In the genomic region with DNA sequence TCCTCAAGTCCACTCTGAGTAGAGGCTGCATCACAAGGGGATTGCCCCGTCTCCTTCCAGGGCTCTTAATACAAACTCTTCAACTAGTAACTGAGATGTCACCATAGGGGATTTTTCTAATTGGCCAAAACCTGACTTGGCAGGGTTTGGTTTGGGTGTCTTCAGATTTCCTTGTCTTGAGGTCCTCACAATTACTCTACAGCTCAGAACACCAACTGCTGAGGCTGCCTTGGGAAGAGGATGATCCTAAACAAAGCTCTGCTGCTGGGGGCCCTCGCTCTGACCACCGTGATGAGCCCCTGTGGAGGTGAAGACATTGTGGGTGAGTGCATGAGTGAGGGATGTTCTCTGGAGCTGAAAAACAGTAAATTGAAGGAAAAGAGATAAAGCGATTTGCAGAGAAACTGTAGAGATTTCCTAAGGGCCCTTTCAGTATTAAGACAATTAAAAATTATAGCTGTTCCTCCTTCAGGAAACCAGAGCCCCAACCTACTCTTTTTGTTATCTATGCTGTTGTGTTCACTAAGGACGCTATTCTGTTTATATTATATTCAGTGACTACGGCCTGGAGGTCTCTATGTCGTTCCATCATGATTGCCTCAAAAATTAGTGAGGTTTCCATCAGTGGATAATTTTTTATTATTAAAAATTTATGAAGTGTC, we compare ENCODE assay signal across 9 cellular contexts. TPM values are rescaled to one million over a fixed set of nuclear protein-coding genes. Genes with fewer than 3 reads are reported as not detected.
DNase-seq lines count a peak whose midpoint lies in the region; ATAC-seq, FAIRE-seq and TF ChIP-seq lines count a peak whose summit lies in the region.
"Had no signal": no experiment of that assay in that cellular context is flagged by ENCODE, and none has a peak within 500 bp of the region (broad histone marks: within the 10 kb centered on the region; RNA-seq: fewer than 3 reads in every experiment).

A gene (plus strand): TSS at position 188 of the 662 bp plus-strand sequence. CDS start 53 bp downstream, at position 241.

- H2BK5ac ChIP-seq in H1 (ENCODE audit: low read depth, low read length): no peak within 1 kb of the TSS

- no peak within 1 kb of the TSS for H2BK20ac ChIP-seq in H1 (ENCODE audit: low read length)

- FAIRE-seq in HepG2 (lab: Jason Lieb, UNC) (no peak), H1 (lab: Jason Lieb, UNC) (no peak), frontal cortex (lab: Jason Lieb, UNC) (no peak)

- H3K4me3 ChIP-seq in right lobe of liver (peak within 1 kb of the TSS in 1 of 3 donors; percentile 19), HepG2 (replicated peaks in 1 of 3; ENCODE audit: insufficient read depth in 1 of 3, low read depth in 2 of 3, low read length in 3 of 3) (no peak within 1 kb of the TSS), H1 (ENCODE audit: extremely low read depth in 1 of 4, insufficient read depth in 2 of 4, low read depth in 3 of 4, low read length in 4 of 4) (no peak within 1 kb of the TSS), aorta (ENCODE audit: low read length in 2 of 2) (no peak within 1 kb of the TSS)

- no peaks in the 10 kb centered on the region for H3K27me3 ChIP-seq in right lobe of liver
- H3K27me3 ChIP-seq in HepG2 (ENCODE audit: control insufficient read depth in 1 of 2, insufficient read depth in 2 of 2, low read length in 2 of 2): peaks cover 2 to 4% of the 10 kb centered on the region in 2 experiments; a peak in 2 of 5 replicates
- no peaks in the 10 kb centered on the region for H3K27me3 ChIP-seq in H1 (replicated peaks in 1 of 4; ENCODE audit: control insufficient read depth in 3 of 4, extremely low read depth in 1 of 4, insufficient read depth in 3 of 4, low read length in 3 of 4)
- no peaks in the 10 kb centered on the region for H3K27me3 ChIP-seq in aorta (ENCODE audit: control insufficient read depth in 1 of 2, insufficient read depth in 2 of 2, low read length in 1 of 2)

- ATAC-seq in right lobe of liver: peak; percentile 65 to 88 (median 74)
- ATAC-seq in HepG2: no peak
- ATAC-seq in HG03139 (IDR thresholded peaks at IDR 0.05; ENCODE audit: unreplicated experiment): peak; percentile 53
- no peak for ATAC-seq in aorta (ENCODE audit: low FRiP score)
- no peak for ATAC-seq in GM18858 (IDR thresholded peaks at IDR 0.05; ENCODE audit: unreplicated experiment)

- no peak for TF ChIP-seq RAD21 in HepG2 (CRISPR knock-in tag; IDR thresholded peaks at IDR 0.05)
- no peak for TF ChIP-seq RAD21 in H1 (IDR thresholded peaks at IDR 0.05 in 1 of 2, conservative IDR thresholded peaks at IDR 0.05 in 1 of 2; ENCODE audit: low read depth in 2 of 2, low read length in 2 of 2)

- no peak within 1 kb of the TSS for H3K18ac ChIP-seq in H1 (ENCODE audit: extremely low read depth, low read length)

- H4K20me1 ChIP-seq in HepG2 (ENCODE audit: insufficient read depth, low read length) (no peaks in the 10 kb centered on the region), H1 (replicated peaks in 1 of 2; ENCODE audit: control insufficient read depth in 1 of 2, insufficient read depth in 2 of 2, low read length in 2 of 2) (no peaks in the 10 kb centered on the region)

- no peak within 1 kb of the TSS for H3K56ac ChIP-seq in H1 (replicated peaks; ENCODE audit: insufficient read length, low read depth, low read length)

- no peak within 1 kb of the TSS for H3K14ac ChIP-seq in H1 (ENCODE audit: insufficient read length)

- BruUV-seq in HepG2 (replicated peaks; lab: Mats Ljungman, UMichigan): no TSS peak

- no peaks in the 10 kb centered on the region for H3K79me2 ChIP-seq in HepG2 (ENCODE audit: insufficient read depth, low read length)
- no peaks in the 10 kb centered on the region for H3K79me2 ChIP-seq in H1 (ENCODE audit: control insufficient read depth in 1 of 2, insufficient read depth in 2 of 2, low read length in 2 of 2)

- H3K23me2 ChIP-seq in H1 (ENCODE audit: low read depth, low read length): no peaks in the 10 kb centered on the region

- no peak for TF ChIP-seq CTCF in right lobe of liver (IDR thresholded peaks at IDR 0.05)
- TF ChIP-seq CTCF in HepG2 (CRISPR knock-in tag; IDR thresholded peaks at IDR 0.05): no peak
- no peak for TF ChIP-seq CTCF in H1 (IDR thresholded peaks at IDR 0.05; ENCODE audit: control extremely low read depth in 1 of 3, insufficient read depth in 1 of 3, low read depth in 1 of 3, low read length in 3 of 3)

- in situ Hi-C loops in HepG2 (cut with HindIII; ENCODE audit: extremely low pct_ligation_motif_present, low pct_unique_long_range_greater_than_20kb): no loop called here

- no peak within 1 kb of the TSS for H4K5ac ChIP-seq in H1 (ENCODE audit: insufficient read length, low read depth, low read length)

- TF ChIP-seq POLR2A in right lobe of liver (IDR thresholded peaks at IDR 0.05): no peak
- TF ChIP-seq POLR2A in HepG2 (IDR thresholded peaks at IDR 0.05; ENCODE audit: insufficient read depth in 1 of 2, low read depth in 2 of 2, low read length in 2 of 2): no peak
- no peak for TF ChIP-seq POLR2A in H1 (IDR thresholded peaks at IDR 0.05; ENCODE audit: control extremely low read depth in 1 of 2, low read depth in 2 of 2, low read length in 2 of 2)

- H3K4me2 ChIP-seq in HepG2 (ENCODE audit: low read depth, low read length): no peak within 1 kb of the TSS
- H3K4me2 ChIP-seq in H1 (ENCODE audit: insufficient read depth in 1 of 2, low read depth in 2 of 2, low read length in 2 of 2): no peak within 1 kb of the TSS

- no peaks in the 10 kb centered on the region for H3K79me1 ChIP-seq in H1 (ENCODE audit: low read depth, low read length)

- H3K4ac ChIP-seq in H1 (replicated peaks; ENCODE audit: insufficient read length, low read depth, low read length): no peak within 1 kb of the TSS

- DNase-seq in right lobe of liver (no peak), HepG2 (ENCODE audit: low spot score) (no peak), H1 (ENCODE audit: low read depth in 1 of 2, low spot score in 2 of 2) (no peak), aorta (no peak), frontal cortex (ENCODE audit: low spot score in 2 of 2) (no peak)
- DNase-seq in activated effector memory CD4-positive, alpha-beta T cell treated with Interleukin-2 at 50 U/mL for 16 hours: no peak

- 10% methylated on average over 7 of the region's 7 CpGs for WGBS in right lobe of liver (ENCODE audit: insufficient coverage, low coverage, low lambda C conversion rate, missing lambda C conversion rate)
- WGBS in HepG2 (ENCODE audit: low lambda C conversion rate): 2% methylated on average over 7 of the region's 7 CpGs
- WGBS in H1 (ENCODE audit: extremely low coverage in 1 of 2, insufficient coverage in 1 of 2, insufficient read length in 1 of 2, insufficient replicate concordance in 2 of 2, low coverage in 1 of 2, low lambda C conversion rate in 2 of 2, missing lambda C conversion rate in 1 of 2), 2 experiments: 60% methylated on average over 7 of the region's 7 CpGs; no CpG with 5 or more reads in 1 of the 2 experiments
- 52 to 58% methylated on average over 7 of the region's 7 CpGs for WGBS in aorta, 2 donors

- no peak within 1 kb of the TSS for H3K9ac ChIP-seq in HepG2 (ENCODE audit: insufficient read depth, low read depth, low read length)
- no peak within 1 kb of the TSS for H3K9ac ChIP-seq in H1 (replicated peaks in 1 of 4; ENCODE audit: extremely low read depth in 1 of 4, low read depth in 3 of 4, low read length in 3 of 4)

- no peak within 1 kb of the TSS for H2AK5ac ChIP-seq in H1 (ENCODE audit: low read depth, low read length)

- H3K4me1 ChIP-seq in right lobe of liver: no peaks in the 10 kb centered on the region
- no peaks in the 10 kb centered on the region for H3K4me1 ChIP-seq in HepG2 (ENCODE audit: insufficient read depth, low read length)
- no peaks in the 10 kb centered on the region for H3K4me1 ChIP-seq in H1 (replicated peaks in 1 of 4; ENCODE audit: control insufficient read depth in 3 of 4, insufficient read depth in 4 of 4, low read length in 3 of 4)
- H3K4me1 ChIP-seq in aorta (ENCODE audit: control insufficient read depth in 1 of 2, insufficient read depth in 2 of 2, low read length in 2 of 2): no peaks in the 10 kb centered on the region

- POLR2A ChIA-PET in HepG2 (lab: Yijun Ruan, JAX): no interaction called here
- POLR2A ChIA-PET in H1 (lab: Charles Lee; ENCODE audit: partially characterized antibody): no interaction called here

- CTCF ChIA-PET in HepG2 (lab: Yijun Ruan, JAX; ENCODE audit: low intra/inter-chr PET ratio, low total read pairs): no interaction called here
- CTCF ChIA-PET in H1 (lab: Charles Lee; ENCODE audit: partially characterized antibody): no interaction called here

- H3K9me3 ChIP-seq in right lobe of liver: no peaks in the 10 kb centered on the region
- no peaks in the 10 kb centered on the region for H3K9me3 ChIP-seq in HepG2 (ENCODE audit: low read length)
- H3K9me3 ChIP-seq in H1 (ENCODE audit: insufficient read depth in 2 of 2, low read depth in 1 of 2, low read length in 1 of 2): no peaks in the 10 kb centered on the region
- no peaks in the 10 kb centered on the region for H3K9me3 ChIP-seq in aorta (ENCODE audit: control insufficient read depth, low read length)

- TF ChIP-seq EP300 in HepG2 (IDR thresholded peaks at IDR 0.05; ENCODE audit: low read depth in 2 of 2, low read length in 2 of 2) (no peak), HepG2 (CRISPR knock-in tag; IDR thresholded peaks at IDR 0.05; ENCODE audit: borderline replicate concordance) (no peak), H1 (IDR thresholded peaks at IDR 0.05; ENCODE audit: borderline replicate concordance in 1 of 2, low read depth in 2 of 2, low read length in 2 of 2) (no peak)

- no peaks in the 10 kb centered on the region for H3K36me3 ChIP-seq in right lobe of liver
- no peaks in the 10 kb centered on the region for H3K36me3 ChIP-seq in HepG2 (replicated peaks in 1 of 2; ENCODE audit: control insufficient read depth in 1 of 2, insufficient read depth in 2 of 2, low read length in 2 of 2)
- H3K36me3 ChIP-seq in H1 (ENCODE audit: control insufficient read depth in 2 of 4, insufficient read depth in 4 of 4, low read length in 3 of 4): no peaks in the 10 kb centered on the region
- H3K36me3 ChIP-seq in aorta (ENCODE audit: control insufficient read depth in 1 of 2, insufficient read depth in 2 of 2, low read length in 1 of 2): no peaks in the 10 kb centered on the region

- no peak within 1 kb of the TSS for H2BK15ac ChIP-seq in H1 (ENCODE audit: low read length)

- H2AFZ ChIP-seq in HepG2 (ENCODE audit: low read length): no peak within 1 kb of the TSS
- H2AFZ ChIP-seq in H1 (ENCODE audit: low read length): no peak within 1 kb of the TSS

- intact Hi-C loops in right lobe of liver (cut with DNase I) (no loop called here), HepG2 (cut with micrococcal nuclease; ENCODE audit: unreplicated experiment) (no loop called here), aorta (cut with DNase I) (no loop called here)

- H2BK12ac ChIP-seq in H1 (ENCODE audit: low read depth, low read length): no peak within 1 kb of the TSS

- no peak within 1 kb of the TSS for H3K23ac ChIP-seq in H1 (ENCODE audit: insufficient read length)

- H2BK120ac ChIP-seq in H1 (replicated peaks; ENCODE audit: low read depth, low read length): no peak within 1 kb of the TSS

- no peak within 1 kb of the TSS for H4K91ac ChIP-seq in H1 (replicated peaks; ENCODE audit: insufficient read length, low read length)

- H3K27ac ChIP-seq in right lobe of liver (no peak within 1 kb of the TSS), HepG2 (ENCODE audit: extremely low read length, insufficient read depth, low read length) (no peak within 1 kb of the TSS), H1 (ENCODE audit: low read depth, low read length) (no peak within 1 kb of the TSS), aorta (ENCODE audit: low read depth in 1 of 2, low read length in 2 of 2) (no peak within 1 kb of the TSS)
- H3K27ac ChIP-seq: C4-2B had no signal

- H4K8ac ChIP-seq in H1 (ENCODE audit: extremely low read depth, insufficient read depth, low read length): no peak within 1 kb of the TSS

RNA-seq across cellular contexts. Expression of the gene that starts here (rescaled TPM):
- total RNA-seq in right lobe of liver: 10 to 100 TPM in 3 of 6 experiments, under 1 TPM in 3; 0.31 to 15.9 (median 5.4) TPM
- total RNA-seq in HepG2 (2016; rRNA removed; fragmentation: Illumina TruSeq; extraction: Trizol): not detected in 2 replicates
- total RNA-seq in HepG2 (2016; cell fraction: cytosol; rRNA removed; fragmentation: Illumina TruSeq; extraction: Trizol; ENCODE audit: low read depth): not detected in 2 replicates
- total RNA-seq in HepG2 (2016; cell fraction: insoluble cytoplasmic fraction; rRNA removed; fragmentation: Illumina TruSeq; extraction: Trizol): not detected in 2 replicates
- total RNA-seq in HepG2 (2016; cell fraction: membrane; rRNA removed; fragmentation: Illumina TruSeq; extraction: Trizol): not detected in 2 replicates
- not detected in 2 replicates for total RNA-seq in HepG2 (2016; cell fraction: nucleus; rRNA removed; fragmentation: Illumina TruSeq; extraction: Trizol)
- not detected in 2 replicates for polyA plus RNA-seq in HepG2 (2011; rRNA removed)
- 0.06 TPM in 1 of 2 replicates, not detected in the other for polyA plus RNA-seq in HepG2 (2011; cell fraction: cytosol; rRNA removed)
- 0.14 and 0.31 TPM in 2 replicates for polyA plus RNA-seq in HepG2 (2011; cell fraction: nucleus; rRNA removed)
- polyA plus RNA-seq in HepG2 (2012): not detected in 2 replicates
- not detected in 2 replicates for polyA plus RNA-seq in HepG2 (2016; cell fraction: cytosol; fragmentation: Illumina TruSeq; extraction: Trizol; ENCODE audit: low read depth)
- not detected in 2 replicates for polyA plus RNA-seq in HepG2 (2016; cell fraction: insoluble cytoplasmic fraction; fragmentation: Illumina TruSeq; extraction: Trizol; ENCODE audit: low read depth)
- polyA plus RNA-seq in HepG2 (2016; cell fraction: membrane; fragmentation: Illumina TruSeq; extraction: Trizol; ENCODE audit: low read depth): not detected in 2 replicates
- polyA plus RNA-seq in HepG2 (2016; cell fraction: nucleus; fragmentation: Illumina TruSeq; extraction: Trizol; ENCODE audit: insufficient read depth, low read depth): not detected in 2 replicates
- polyA minus RNA-seq in HepG2 (2011; rRNA and poly(A)+ RNA removed; ENCODE audit: low replicate concordance): 0.89 TPM in 1 of 2 replicates, not detected in the other
- polyA minus RNA-seq in HepG2 (2011; cell fraction: cytosol; rRNA and poly(A)+ RNA removed): not detected in 2 replicates
- not detected in 2 replicates for polyA minus RNA-seq in HepG2 (2011; cell fraction: nucleus; rRNA and poly(A)+ RNA removed)
- not detected in 2 replicates for total RNA-seq in H1 (2021; fragmentation: NEBNext Ultra II Directional; extraction: Animal tissue kit (Norgen Biotek cat#: 25700))
- 0.12 TPM in 1 of 2 replicates, not detected in the other for polyA plus RNA-seq in H1 (2011; rRNA removed)
- not detected for polyA plus RNA-seq in H1 (2011; cell fraction: cytosol; rRNA removed)
- polyA plus RNA-seq in H1 (2011; cell fraction: nucleus; rRNA removed): not detected
- polyA plus RNA-seq in H1 (2012, experiment 1 of 2): 0.10 TPM in 1 of 4 replicates, not detected in the others
- polyA plus RNA-seq in H1 (2012, experiment 2 of 2): not detected
- polyA plus RNA-seq in H1 (2013, experiment 1 of 2): not detected
- polyA plus RNA-seq in H1 (2013, experiment 2 of 2): not detected
- 0.13 TPM in 1 of 2 replicates, not detected in the other for polyA minus RNA-seq in H1 (2011; rRNA and poly(A)+ RNA removed)
- polyA minus RNA-seq in H1 (2011; cell fraction: cytosol; rRNA and poly(A)+ RNA removed): not detected
- polyA minus RNA-seq in H1 (2011; cell fraction: nucleus; rRNA and poly(A)+ RNA removed): not detected
- total RNA-seq in aorta: 10 to 100 TPM; 27.0 to 46.2 TPM
- 10 to 100 TPM in 1 of 2 donors, 1 to 10 TPM in 1; 9.3 to 38.4 TPM for polyA plus RNA-seq in aorta
- not detected for total RNA-seq in frontal cortex

Comparison
In these comparisons a context has a peak if more than half of its experiments do, and no peak if none do; other contexts are left out.
1. RNA of the gene that starts here (polyA plus RNA-seq): 9.3 to 38.4 TPM in aorta; 0.10 to 0.12 TPM in H1 and 0.06 to 0.31 TPM in HepG2; every median in the first group is over 4 times any median in the second.
2. ATAC-seq: peak in right lobe of liver (4 of 4) and HG03139 (single experiment); none in HepG2 (single experiment), aorta (single experiment) and GM18858 (single experiment).